Comparison of ENCODE assay signal across 8 cellular contexts in the genomic region with DNA sequence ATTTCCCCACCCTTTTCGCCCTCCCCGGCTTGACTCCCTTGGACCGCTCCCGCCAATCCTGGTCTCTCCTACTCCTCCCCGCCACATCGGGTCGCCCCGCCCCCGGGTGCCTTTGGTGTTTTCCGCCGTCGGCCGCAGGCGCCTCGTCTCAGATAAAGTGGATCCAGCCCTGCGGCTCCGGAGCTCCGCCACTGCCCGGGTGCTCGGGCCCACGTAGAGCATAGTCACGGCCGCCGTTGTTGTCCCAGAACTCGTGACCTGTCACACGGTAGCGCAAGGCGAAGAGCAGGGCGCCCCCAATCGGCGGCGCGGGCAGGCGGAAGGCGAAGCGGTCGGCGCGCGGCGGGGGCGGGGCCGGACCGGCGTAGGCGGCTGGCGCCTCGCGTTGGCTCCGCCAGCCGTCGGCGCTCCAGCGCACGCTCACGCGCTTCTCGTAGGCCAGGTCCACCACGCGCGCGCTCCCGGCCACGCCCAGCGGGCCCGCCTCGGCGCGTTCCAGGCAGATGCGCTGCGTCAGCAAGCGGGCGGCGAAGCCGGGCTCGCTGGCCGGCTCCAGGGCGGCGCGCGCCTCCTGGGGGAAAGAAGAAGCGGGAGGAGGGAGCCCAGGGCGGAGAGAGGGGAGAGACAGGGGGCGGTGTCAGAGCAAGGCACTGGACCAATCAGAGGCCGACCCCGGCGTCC. TPM values are rescaled to one million over a fixed set of nuclear protein-coding genes. Genes with fewer than 3 reads are reported as not detected.
DNase-seq lines count a peak whose midpoint lies in the region; ATAC-seq and TF ChIP-seq lines count a peak whose summit lies in the region.

No MANE protein-coding gene starts in this region.

- peaks cover 0 to 24% (median 0%) of the 10 kb centered on the region in 3 donors for H3K36me3 Mint-ChIP-seq in CD8-positive, alpha-beta memory T cell
- H3K36me3 Mint-ChIP-seq in activated CD8-positive, alpha-beta T cell treated with anti-CD3 and anti-CD28 coated beads for 36 hours (ENCODE audit: low read depth) = peaks cover 36% of the 10 kb centered on the region

- CTCF ChIA-PET in CD8-positive, alpha-beta memory T cell (lab: Charles Lee) = interaction anchor here (0.7 to 4.3 kb wide), 16 partner anchors 9 to 845 kb away, joined by 3 to 52 read pairs (median 4); a partner anchor contains a TSS
- CTCF ChIA-PET in activated CD8-positive, alpha-beta T cell treated with anti-CD3 and anti-CD28 coated beads for 36 hours (lab: Charles Lee) = interaction anchor here (0.6 to 7.1 kb wide), 19 partner anchors 8 to 257 kb away, joined by 3 to 78 read pairs (median 3); a partner anchor contains a TSS

- POLR2A ChIA-PET in CD8-positive, alpha-beta memory T cell (lab: Charles Lee) = interaction anchor here (1.0 to 5.4 kb wide), 7 partner anchors 14 to 206 kb away, joined by 3 to 146 read pairs (median 10); a partner anchor contains a TSS
- POLR2A ChIA-PET in activated CD8-positive, alpha-beta T cell treated with anti-CD3 and anti-CD28 coated beads for 36 hours (lab: Charles Lee) = interaction anchor here (1.3 to 6.5 kb wide), 9 partner anchors 8 to 207 kb away, joined by 3 to 139 read pairs (median 9); a partner anchor contains a TSS

- peak overlapping the region; percentile 96 for H3K4me3 ChIP-seq in CD8-positive, alpha-beta memory T cell (ENCODE audit: low read length)

- peaks cover 21% of the 10 kb centered on the region for H3K4me1 ChIP-seq in CD8-positive, alpha-beta memory T cell (ENCODE audit: insufficient read depth, low read length)

- ATAC-seq in GM19455 (IDR thresholded peaks at IDR 0.05; ENCODE audit: unreplicated experiment) = peak; percentile 75
- peak; percentile 81 for ATAC-seq in activated CD8-positive, alpha-beta T cell treated with anti-CD3 and anti-CD28 coated beads for 36 hours

- intact Hi-C loops in activated CD8-positive, alpha-beta T cell treated with anti-CD3 and anti-CD28 coated beads for 36 hours (cut with micrococcal nuclease) = loop anchor here (2.0 kb wide), 1 partner anchor 19 kb away; a partner anchor contains a TSS

- H3K9me3 ChIP-seq in CD8-positive, alpha-beta memory T cell (ENCODE audit: low read length) = no peaks in the 10 kb centered on the region

- H3K4me1 Mint-ChIP-seq in CD8-positive, alpha-beta memory T cell = peaks cover 17 to 30% (median 28%) of the 10 kb centered on the region in 3 donors
- peaks cover 20% of the 10 kb centered on the region for H3K4me1 Mint-ChIP-seq in activated CD8-positive, alpha-beta T cell treated with anti-CD3 and anti-CD28 coated beads for 36 hours (ENCODE audit: low read depth)

- peaks cover 10 to 12% of the 10 kb centered on the region in 2 donors for H3K27me3 Mint-ChIP-seq in CD8-positive, alpha-beta memory T cell
- peaks cover 12% of the 10 kb centered on the region for H3K27me3 Mint-ChIP-seq in activated CD8-positive, alpha-beta T cell treated with anti-CD3 and anti-CD28 coated beads for 36 hours

- peak; percentile 73 for TF ChIP-seq CTCF in activated CD8-positive, alpha-beta T cell treated with anti-CD3 and anti-CD28 coated beads for 36 hours (IDR thresholded peaks at IDR 0.05)

- H3K27me3 ChIP-seq in CD8-positive, alpha-beta memory T cell (ENCODE audit: insufficient read depth, low read length, poor library complexity, severe bottlenecking) = peaks cover 3% of the 10 kb centered on the region

- H3K36me3 ChIP-seq in CD8-positive, alpha-beta memory T cell (ENCODE audit: insufficient read depth, low read length) = peaks cover 5% of the 10 kb centered on the region

- no peaks in the 10 kb centered on the region for H3K9me3 Mint-ChIP-seq in CD8-positive, alpha-beta memory T cell
- H3K9me3 Mint-ChIP-seq in activated CD8-positive, alpha-beta T cell treated with anti-CD3 and anti-CD28 coated beads for 36 hours = no peaks in the 10 kb centered on the region

- H3K4me3 Mint-ChIP-seq in CD8-positive, alpha-beta memory T cell = peak overlapping the region; percentile 86 to 98 (median 95)
- peak overlapping the region; percentile 92 for H3K4me3 Mint-ChIP-seq in activated CD8-positive, alpha-beta T cell treated with anti-CD3 and anti-CD28 coated beads for 36 hours

- peak; percentile 93 to 99 (median 97) for DNase-seq in CD8-positive, alpha-beta memory T cell
- DNase-seq in HK-2 (ENCODE audit: unreplicated experiment) (peak; percentile 98), NCI-H82 (lab: John Stamatoyannopoulos, UW) (peak; percentile 100), ecto neural progenitor cell (ENCODE audit: low spot score) (peak; percentile 99), medulla oblongata (ENCODE audit: extremely low spot score) (peak; percentile 99)
- DNase-seq in activated CD8-positive, alpha-beta T cell treated with anti-CD3 and anti-CD28 coated beads for 36 hours = peak; percentile 97
- DNase-seq in stimulated activated CD4-positive, alpha-beta T cell treated with anti-CD3 and anti-CD28 coated beads, TNF-alpha, amount 100 ng/mL, for 48 hours (ENCODE audit: low read depth in 3 of 3) = peak; percentile 94 to 95 (median 95)

- peak overlapping the region; percentile 96 for H3K27ac ChIP-seq in CD8-positive, alpha-beta memory T cell (ENCODE audit: low read depth, low read length)

- H3K27ac Mint-ChIP-seq in CD8-positive, alpha-beta memory T cell = peak overlapping the region; percentile 91 to 99 (median 96)
- H3K27ac Mint-ChIP-seq in activated CD8-positive, alpha-beta T cell treated with anti-CD3 and anti-CD28 coated beads for 36 hours = peak overlapping the region; percentile 97

RNA-seq across cellular contexts. Expression of a gene that starts 1.2 kb away (rescaled TPM):
- 10 to 100 TPM; 16.2 to 18.2 TPM for total RNA-seq in CD8-positive, alpha-beta memory T cell
- 2.0 TPM for polyA plus RNA-seq in CD8-positive, alpha-beta memory T cell
- total RNA-seq in activated CD8-positive, alpha-beta T cell treated with anti-CD3 and anti-CD28 coated beads for 36 hours = 10 to 100 TPM; 43.9 to 47.9 TPM

RNA-seq across cellular contexts. Expression of a gene that starts 5.2 kb away (rescaled TPM):
- total RNA-seq in CD8-positive, alpha-beta memory T cell = 1 to 10 TPM in 1 of 2 experiments, under 1 TPM in 1; 0.86 to 1.0 TPM
- polyA plus RNA-seq in CD8-positive, alpha-beta memory T cell = 0.29 TPM
- 1 to 10 TPM; 1.1 to 1.3 TPM for total RNA-seq in activated CD8-positive, alpha-beta T cell treated with anti-CD3 and anti-CD28 coated beads for 36 hours

RNA-seq across cellular contexts. Expression of a gene that starts 15.5 kb away (rescaled TPM):
- total RNA-seq in CD8-positive, alpha-beta memory T cell = 10 to 100 TPM; 12.8 to 13.4 TPM
- 4.9 TPM for polyA plus RNA-seq in CD8-positive, alpha-beta memory T cell
- 10 to 100 TPM; 10.9 to 11.8 TPM for total RNA-seq in activated CD8-positive, alpha-beta T cell treated with anti-CD3 and anti-CD28 coated beads for 36 hours

RNA-seq across cellular contexts. Expression of a gene that starts 19.8 kb away (rescaled TPM):
- 100 to 1,000 TPM; 308 TPM for total RNA-seq in CD8-positive, alpha-beta memory T cell
- polyA plus RNA-seq in CD8-positive, alpha-beta memory T cell = 125 TPM
- 100 to 1,000 TPM; 258 to 260 TPM for total RNA-seq in activated CD8-positive, alpha-beta T cell treated with anti-CD3 and anti-CD28 coated beads for 36 hours

RNA-seq across cellular contexts. Expression of a gene that starts 51.3 kb away (rescaled TPM):
- 1 to 10 TPM; 2.6 to 2.8 TPM for total RNA-seq in CD8-positive, alpha-beta memory T cell
- 1.6 TPM for polyA plus RNA-seq in CD8-positive, alpha-beta memory T cell
- 1 to 10 TPM; 2.3 TPM for total RNA-seq in activated CD8-positive, alpha-beta T cell treated with anti-CD3 and anti-CD28 coated beads for 36 hours

Comparison
In these comparisons a context has a peak if more than half of its experiments do, and no peak if none do; other contexts are left out.
1. Peak in every context shown above with its lines: DNase-seq, ATAC-seq, H3K4me3 ChIP-seq and H3K27ac ChIP-seq.